ENCODE assay signal across 9 cellular contexts in the genomic region with DNA sequence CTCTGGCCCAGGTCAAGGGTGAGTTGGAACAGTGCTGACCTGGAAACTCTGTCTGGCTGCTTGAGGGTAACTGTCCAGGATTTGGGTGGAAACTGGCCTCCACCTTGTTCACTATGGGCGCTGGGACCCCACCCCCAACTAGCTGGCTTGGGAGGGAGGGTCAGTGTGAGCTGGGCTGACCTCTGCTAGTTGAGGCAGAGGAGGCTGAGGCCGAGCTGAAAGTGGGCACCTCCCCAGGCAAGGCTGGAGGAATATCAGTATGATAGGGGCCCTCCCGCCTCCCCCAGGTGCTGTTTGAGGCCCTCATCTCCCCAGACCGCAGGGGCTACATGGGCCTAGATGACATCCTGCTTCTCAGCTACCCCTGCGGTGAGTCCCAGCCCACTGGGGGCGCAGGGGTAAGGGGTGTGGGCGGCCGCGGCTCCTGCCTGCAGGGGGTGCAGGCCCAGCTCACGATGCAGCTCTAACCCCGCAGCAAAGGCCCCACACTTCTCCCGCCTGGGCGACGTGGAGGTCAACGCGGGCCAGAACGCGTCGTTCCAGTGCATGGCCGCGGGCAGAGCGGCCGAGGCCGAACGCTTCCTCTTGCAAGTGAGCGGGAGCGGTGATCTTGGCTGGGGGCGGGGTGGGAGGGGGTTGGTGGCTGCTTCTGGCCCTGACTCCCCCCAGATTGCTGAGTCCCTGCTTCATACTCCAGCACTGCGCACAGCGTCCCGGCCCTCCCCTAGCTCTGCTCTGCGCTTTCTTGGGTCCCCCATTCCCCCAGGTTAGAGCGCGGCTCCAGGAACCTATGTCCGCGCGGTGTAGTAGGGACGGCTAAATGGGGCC. TPM values are rescaled to one million over a fixed set of nuclear protein-coding genes. Genes with fewer than 3 reads are reported as not detected.
DNase-seq lines count a peak whose midpoint lies in the region; ATAC-seq and TF ChIP-seq lines count a peak whose summit lies in the region.
"Had no signal": no experiment of that assay in that cellular context is flagged by ENCODE, and none has a peak within 500 bp of the region (broad histone marks: within the 10 kb centered on the region; RNA-seq: fewer than 3 reads in every experiment).

No MANE protein-coding gene starts in this region.

- peaks cover 4 to 23% (median 20%) of the 10 kb centered on the region in 10 experiments; a peak in 18 of 20 replicates for H3K4me1 ChIP-seq in BLaER1 treated with 17β-estradiol and CSF1 and Interleukin-3, amounts not matched to agents 10 nM and 100 nM
- peaks cover 14% of the 10 kb centered on the region for H3K4me1 ChIP-seq in SJSA1 (replicated peaks)
- H3K4me1 ChIP-seq in neutrophil (ENCODE audit: control insufficient read depth in 1 of 2, insufficient read depth in 1 of 2, low read depth in 1 of 2, low read length in 1 of 2): peaks cover 2 to 15% of the 10 kb centered on the region in 2 experiments

- no peaks in the 10 kb centered on the region for H3K36me3 ChIP-seq in BLaER1 treated with 17β-estradiol and CSF1 and Interleukin-3, amounts not matched to agents 10 nM and 100 nM
- no peaks in the 10 kb centered on the region for H3K36me3 ChIP-seq in SJSA1
- H3K36me3 ChIP-seq in neutrophil: no peaks in the 10 kb centered on the region

- peaks cover 0 to 12% (median 0%) of the 10 kb centered on the region in 11 experiments; a peak in 6 of 22 replicates for H4K20me1 ChIP-seq in BLaER1 treated with 17β-estradiol and CSF1 and Interleukin-3, amounts not matched to agents 10 nM and 100 nM

- H3K27ac ChIP-seq in BLaER1 treated with 17β-estradiol and CSF1 and Interleukin-3, amounts not matched to agents 10 nM and 100 nM: no peak overlapping the region
- H3K27ac ChIP-seq in SJSA1: no peak overlapping the region
- no peak overlapping the region for H3K27ac ChIP-seq in neutrophil

- no peak for ATAC-seq in GM18498 (IDR thresholded peaks at IDR 0.05; ENCODE audit: unreplicated experiment)
- ATAC-seq in HG02588 (IDR thresholded peaks at IDR 0.05; ENCODE audit: unreplicated experiment): no peak

- peak overlapping the region; percentile 94 to 99 (median 97) for H3K4me2 ChIP-seq in BLaER1 treated with 17β-estradiol and CSF1 and Interleukin-3, amounts not matched to agents 10 nM and 100 nM

- peak overlapping the region; percentile 58 to 73 (median 64) for H3K4me3 ChIP-seq in BLaER1 treated with 17β-estradiol and CSF1 and Interleukin-3, amounts not matched to agents 10 nM and 100 nM
- H3K4me3 ChIP-seq in SJSA1 (0 out of 2 replicates have a peak overlapping the region, but pooled peaks have one; percentile 10), foreskin fibroblast (ENCODE audit: low read depth in 1 of 2, low read length in 2 of 2) (peak overlapping the region; percentile 44 to 46), neutrophil (ENCODE audit: low read depth in 1 of 2, low read length in 1 of 2) (peak overlapping the region; percentile 46 to 63)

- TF ChIP-seq CTCF in foreskin fibroblast (IDR thresholded peaks at IDR 0.05; ENCODE audit: low read depth, low read length): no peak
- TF ChIP-seq CTCF in neutrophil (IDR thresholded peaks at IDR 0.05): no peak

- peaks cover 31 to 49% (median 46%) of the 10 kb centered on the region in 11 experiments for H3K27me3 ChIP-seq in BLaER1 treated with 17β-estradiol and CSF1 and Interleukin-3, amounts not matched to agents 10 nM and 100 nM
- H3K27me3 ChIP-seq in SJSA1 (replicated peaks) (no peaks in the 10 kb centered on the region), neutrophil (peaks cover 79% of the 10 kb centered on the region)

- DNase-seq in SJSA1 (ENCODE audit: low read depth in 1 of 2, low spot score in 2 of 2) (no peak), foreskin fibroblast (no peak), NCI-H226 (no peak), germinal center (ENCODE audit: low spot score) (no peak)
- DNase-seq: NCI-H1417 treated with DMSO at 0.1 percent for 48 hours had no signal

- H3K9ac ChIP-seq in BLaER1 treated with 17β-estradiol and CSF1 and Interleukin-3, amounts not matched to agents 10 nM and 100 nM: peak overlapping the region in 8 of 11 experiments; percentile 44 to 71 (median 63); a peak in 14 of 22 replicates

- H3K9me3 ChIP-seq in BLaER1 treated with 17β-estradiol and CSF1 and Interleukin-3, amounts not matched to agents 10 nM and 100 nM (replicated peaks in 1 of 11): no peaks in the 10 kb centered on the region
- H3K9me3 ChIP-seq in SJSA1 (replicated peaks) (no peaks in the 10 kb centered on the region), neutrophil (no peaks in the 10 kb centered on the region)

RNA-seq across cellular contexts. Expression of a gene that starts 22.9 kb away (rescaled TPM):
- total RNA-seq in SJSA1 (2014; rRNA removed; shearing (Covaris generic)): 12.1 and 16.8 TPM in 2 replicates

RNA-seq across cellular contexts. Expression of a gene that starts 28.5 kb away (rescaled TPM):
- total RNA-seq in SJSA1 (2014; rRNA removed; shearing (Covaris generic)): 22.5 and 27.2 TPM in 2 replicates

Comparison
In these comparisons a context has a peak if more than half of its experiments do, and no peak if none do; other contexts are left out.
1. H3K4me3 ChIP-seq: peak in every context shown above with its lines; median percentile 64 in BLaER1 treated with 17β-estradiol and CSF1 and Interleukin-3, amounts not matched to agents 10 nM and 100 nM; 54 in neutrophil; 45 in foreskin fibroblast; 10 in SJSA1.